18 cellular contexts compared by ENCODE assay signal in the genomic region with DNA sequence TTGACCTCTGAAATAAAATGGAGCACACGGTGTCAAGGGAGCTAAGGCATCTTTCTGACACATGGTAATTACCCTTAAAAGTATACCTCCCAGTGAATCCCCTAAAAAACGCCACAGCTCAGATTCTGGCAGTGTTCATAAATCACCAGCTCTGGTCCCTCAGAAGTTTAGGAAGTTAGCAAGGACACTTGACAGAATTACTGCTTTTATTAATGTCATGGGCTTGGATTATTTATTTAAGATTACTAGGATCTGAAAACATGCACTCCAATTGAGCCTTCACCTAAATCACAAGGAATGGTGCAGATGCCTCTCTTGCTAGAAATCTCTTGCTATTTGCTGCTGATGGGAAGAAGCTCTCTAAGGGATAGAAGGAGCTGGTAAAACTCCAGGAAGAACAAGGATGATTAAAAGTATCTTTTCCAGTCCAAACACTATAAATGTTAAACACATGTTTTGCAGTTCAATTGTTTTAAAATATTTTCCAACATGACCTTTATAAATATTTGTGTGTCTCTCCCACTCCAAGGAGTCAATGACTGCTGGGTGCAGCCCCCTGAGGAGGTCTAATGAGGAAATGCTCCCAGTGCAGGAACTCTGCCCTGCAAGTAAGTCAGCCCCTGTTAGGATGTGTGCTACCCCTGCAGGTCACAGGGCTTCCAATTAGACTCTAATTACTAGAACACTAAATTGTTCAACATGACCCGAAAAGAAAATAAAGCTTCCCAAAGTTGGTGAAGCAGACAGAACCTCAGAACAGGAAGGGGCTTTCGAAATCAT.
A peak's percentile ranks its signal among the peaks of the same experiment; 100 is the strongest.
DNase-seq lines count a peak whose midpoint lies in the region; ATAC-seq and TF ChIP-seq lines count a peak whose summit lies in the region.
"Had no signal": no experiment of that assay in that cellular context is flagged by ENCODE, and none has a peak within 500 bp of the region (broad histone marks: within the 10 kb centered on the region; RNA-seq: fewer than 3 reads in every experiment).

No MANE protein-coding gene starts in this region.

- POLR2A ChIA-PET in PC-3 (lab: Charles Lee; ENCODE audit: unreplicated experiment): no interaction called here

- ATAC-seq in GM23338: no peak
- no peak for ATAC-seq in left colon
- ATAC-seq in PC-3: no peak
- ATAC-seq: SK-N-SH treated with all-trans-retinoic acid at 6 μM for 48 hours had no signal

- H3K27ac ChIP-seq in GM23338 (ENCODE audit: low read depth) (no peak overlapping the region), PC-3 (ENCODE audit: low read length) (no peak overlapping the region)

- H3K4me3 ChIP-seq in GM23338 (no peak overlapping the region), PC-3 (ENCODE audit: low read length) (no peak overlapping the region)

- BruUV-seq in PC-3 (replicated peaks; lab: Mats Ljungman, UMichigan): no TSS peak

- H3K27me3 ChIP-seq in GM23338 (ENCODE audit: insufficient read depth) (no peaks in the 10 kb centered on the region), PC-3 (ENCODE audit: low read length) (no peaks in the 10 kb centered on the region)

- no peak overlapping the region for H3K27ac Mint-ChIP-seq in GM23338

- H3K9ac ChIP-seq in PC-3 (ENCODE audit: low read length): no peak overlapping the region

- DNase-seq in GM23338 (ENCODE audit: low spot score) (no peak), NCI-H2227 treated with DMSO at 0.1 percent for 48 hours (lab: John Stamatoyannopoulos, UW) (peak; percentile 28), fibroblast of gingiva (ENCODE audit: low read depth) (peak; percentile 18), T-helper 2 cell (no peak), left colon (no peak), PC-3 (no peak)
- no peak for DNase-seq in activated effector memory CD4-positive, alpha-beta T cell treated with anti-CD3 and anti-CD28 coated beads, Interleukin-2, amount 50 U/mL, for 16 hours
- DNase-seq: C1 segment of cervical spinal cord, DMS79 treated with DMSO at 0.1 percent for 48 hours, GDM1, KBM-7, NCI-H1436 treated with DMSO at 0.1 percent for 48 hours, NCI-H2029 treated with DMSO at 0.1 percent for 48 hours, NCI-H2171 treated with DMSO at 0.1 percent for 48 hours, NCI-H510A, SHP77, T-helper 1 cell had no signal

- no peaks in the 10 kb centered on the region for H3K79me2 ChIP-seq in GM23338 (replicated peaks; ENCODE audit: insufficient read depth)
- H3K79me2 ChIP-seq in PC-3 (ENCODE audit: low read length): no peaks in the 10 kb centered on the region

- no peaks in the 10 kb centered on the region for H4K20me1 ChIP-seq in GM23338 (replicated peaks; ENCODE audit: insufficient read depth)
- no peaks in the 10 kb centered on the region for H4K20me1 ChIP-seq in PC-3 (ENCODE audit: low read length)

- peaks cover 2% of the 10 kb centered on the region for H3K27me3 Mint-ChIP-seq in GM23338 (ENCODE audit: insufficient read depth, low read depth, poor library complexity)

- H2AFZ ChIP-seq in GM23338: peak overlapping the region; percentile 81; the same call in 1 of the 2 replicates
- no peak overlapping the region for H2AFZ ChIP-seq in PC-3 (ENCODE audit: low read length)

- H3K36me3 ChIP-seq in GM23338 (ENCODE audit: insufficient read depth): no peaks in the 10 kb centered on the region
- no peaks in the 10 kb centered on the region for H3K36me3 ChIP-seq in PC-3 (ENCODE audit: low read depth, low read length)

- TF ChIP-seq CTCF in GM23338 (conservative IDR thresholded peaks at IDR 0.05; ENCODE audit: low read depth in 2 of 2): no peak
- TF ChIP-seq CTCF in PC-3 (conservative IDR thresholded peaks at IDR 0.05; ENCODE audit: low read depth, low read length): no peak

- H3K4me1 ChIP-seq in GM23338 (ENCODE audit: insufficient read depth) (no peaks in the 10 kb centered on the region), PC-3 (ENCODE audit: insufficient read depth, low read length) (peaks cover 10% of the 10 kb centered on the region)

- H3K36me3 Mint-ChIP-seq in GM23338 (ENCODE audit: low read depth): no peaks in the 10 kb centered on the region

- intact Hi-C loops in left colon (cut with DNase I, micrococcal nuclease): no loop called here
- intact Hi-C loops in PC-3 (cut with micrococcal nuclease): no loop called here

- H3K4me2 ChIP-seq in GM23338 (no peak overlapping the region), PC-3 (ENCODE audit: low read length) (no peak overlapping the region)

- peaks cover 9% of the 10 kb centered on the region for H3K9me2 ChIP-seq in GM23338 (ENCODE audit: insufficient read depth)
- no peaks in the 10 kb centered on the region for H3K9me2 ChIP-seq in PC-3 (replicated peaks; ENCODE audit: low read length)

- no peaks in the 10 kb centered on the region for H3K4me1 Mint-ChIP-seq in GM23338

- H3F3A ChIP-seq in GM23338 (replicated peaks; ENCODE audit: low read depth) (no peaks in the 10 kb centered on the region), PC-3 (ENCODE audit: low read length, unreplicated experiment) (no peaks in the 10 kb centered on the region)

- H3K4me3 Mint-ChIP-seq in GM23338: no peak overlapping the region

- H3K9me3 Mint-ChIP-seq in GM23338: no peaks in the 10 kb centered on the region

- CTCF ChIA-PET in PC-3 (lab: Charles Lee): no interaction called here

- no peaks in the 10 kb centered on the region for H3K9me3 ChIP-seq in PC-3 (ENCODE audit: low read length)

TF ChIP-seq in GM23338, 12 proteins besides CTCF, POLR2A, EP300 and RAD21:
- TF ChIP-seq CREB1 (CRISPR knock-in tag; IDR thresholded peaks at IDR 0.05; ENCODE audit: low read depth) (no peak), POLR2AphosphoS5 (IDR thresholded peaks at IDR 0.05; ENCODE audit: low read depth) (no peak)
- TF ChIP-seq, protein P1, sequence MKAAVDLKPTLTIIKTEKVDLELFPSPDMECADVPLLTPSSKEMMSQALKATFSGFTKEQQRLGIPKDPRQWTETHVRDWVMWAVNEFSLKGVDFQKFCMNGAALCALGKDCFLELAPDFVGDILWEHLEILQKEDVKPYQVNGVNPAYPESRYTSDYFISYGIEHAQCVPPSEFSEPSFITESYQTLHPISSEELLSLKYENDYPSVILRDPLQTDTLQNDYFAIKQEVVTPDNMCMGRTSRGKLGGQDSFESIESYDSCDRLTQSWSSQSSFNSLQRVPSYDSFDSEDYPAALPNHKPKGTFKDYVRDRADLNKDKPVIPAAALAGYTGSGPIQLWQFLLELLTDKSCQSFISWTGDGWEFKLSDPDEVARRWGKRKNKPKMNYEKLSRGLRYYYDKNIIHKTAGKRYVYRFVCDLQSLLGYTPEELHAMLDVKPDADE (IDR thresholded peaks at IDR 0.05): no peak

Comparison
In these comparisons a context has a peak if more than half of its experiments do, and no peak if none do; other contexts are left out.
1. DNase-seq: peak in NCI-H2227 treated with DMSO at 0.1 percent for 48 hours (single experiment) and fibroblast of gingiva (single experiment); none in GM23338 (single experiment), T-helper 2 cell (0 of 5), left colon (0 of 2), activated effector memory CD4-positive, alpha-beta T cell treated with anti-CD3 and anti-CD28 coated beads, Interleukin-2, amount 50 U/mL, for 16 hours (single experiment) and PC-3 (single experiment).